Comparison of ENCODE assay signal across 16 cellular contexts in the genomic region with DNA sequence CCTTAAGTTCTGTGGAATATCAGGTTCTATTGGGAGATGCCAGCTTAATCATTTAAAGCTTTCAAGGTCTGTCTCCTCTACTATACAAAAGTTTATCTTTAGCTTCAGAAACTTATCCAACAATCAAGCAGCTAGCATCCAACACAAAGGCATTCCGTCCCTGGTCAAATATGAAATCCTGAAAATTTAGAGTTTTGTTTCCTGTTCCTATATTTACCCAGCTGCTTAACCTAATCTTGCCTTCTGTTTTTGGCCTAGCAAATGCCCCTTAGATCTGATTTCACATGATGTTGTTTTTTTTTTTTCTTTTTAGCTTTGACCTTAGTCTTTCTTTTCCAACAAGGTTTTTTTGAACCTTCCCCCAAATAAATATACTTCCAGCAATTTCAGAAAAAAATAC. TPM values are rescaled to one million over a fixed set of nuclear protein-coding genes. Genes with fewer than 3 reads are reported as not detected.
DNase-seq lines count a peak whose midpoint lies in the region; ATAC-seq and TF ChIP-seq lines count a peak whose summit lies in the region.
"Had no signal": no experiment of that assay in that cellular context is flagged by ENCODE, and none has a peak within 500 bp of the region (broad histone marks: within the 10 kb centered on the region; RNA-seq: fewer than 3 reads in every experiment).

No MANE protein-coding gene starts in this region.

- no peaks in the 10 kb centered on the region for H3K27me3 Mint-ChIP-seq in osteocyte (ENCODE audit: unreplicated experiment)
- peaks cover 2% of the 10 kb centered on the region for H3K27me3 Mint-ChIP-seq in activated T-helper 2 cell treated with anti-CD3 and anti-CD28 coated beads, Interferon-gamma antibody, Interleukin-2, Interleukin-4, amounts not matched to agents 10 μg/mL and 5 μg/mL and 100 μg/mL, durations not matched to agents 14 hours and 24 hours and 36 hours (ENCODE audit: low read depth)
- no peaks in the 10 kb centered on the region for H3K27me3 Mint-ChIP-seq in MCF 10A (ENCODE audit: insufficient read depth, unreplicated experiment)

- H3K9me3 Mint-ChIP-seq in osteocyte (ENCODE audit: unreplicated experiment) (no peaks in the 10 kb centered on the region), MCF 10A (ENCODE audit: unreplicated experiment) (no peaks in the 10 kb centered on the region)
- H3K9me3 Mint-ChIP-seq in activated T-helper 2 cell treated with anti-CD3 and anti-CD28 coated beads, Interferon-gamma antibody, Interleukin-2, Interleukin-4, amounts not matched to agents 10 μg/mL and 5 μg/mL and 100 μg/mL, durations not matched to agents 14 hours and 24 hours and 36 hours: no peaks in the 10 kb centered on the region

- H3K27ac Mint-ChIP-seq in osteocyte (ENCODE audit: unreplicated experiment) (peak overlapping the region; percentile 8), MCF 10A (ENCODE audit: low read depth, unreplicated experiment) (no peak overlapping the region)
- H3K27ac Mint-ChIP-seq in activated T-helper 2 cell treated with anti-CD3 and anti-CD28 coated beads, Interferon-gamma antibody, Interleukin-2, Interleukin-4, amounts not matched to agents 10 μg/mL and 5 μg/mL and 100 μg/mL, durations not matched to agents 14 hours and 24 hours and 36 hours: no peak overlapping the region

- POLR2A ChIA-PET in MCF 10A (lab: Yijun Ruan, JAX): interaction anchor here (0.8 to 4.8 kb wide), 8 partner anchors 15 to 258 kb away, joined by 3 to 30 read pairs (median 6); no protein-coding TSS in a partner anchor

- intact Hi-C loops in left ventricle myocardium inferior (cut with micrococcal nuclease) (loop anchor here (5.0 kb wide), 1 partner anchor 316 kb away; no protein-coding TSS in a partner anchor), body of pancreas (cut with DNase I) (loop anchor here (10.0 kb wide), 2 partner anchors 318 to 488 kb away; no protein-coding TSS in a partner anchor), MCF 10A (cut with micrococcal nuclease) (loop anchor here (5.0 kb wide), 1 partner anchor 351 kb away; no protein-coding TSS in a partner anchor)
- intact Hi-C loops in activated T-helper 2 cell treated with anti-CD3 and anti-CD28 coated beads, Interferon-gamma antibody, Interleukin-2, Interleukin-4, amounts not matched to agents 10 μg/mL and 5 μg/mL and 100 μg/mL, durations not matched to agents 14 hours and 24 hours and 36 hours (cut with micrococcal nuclease): loop anchor here (5.0 kb wide), 1 partner anchor 806 kb away; no protein-coding TSS in a partner anchor

- H3K9me3 ChIP-seq in cardiac muscle cell (ENCODE audit: low read depth) (no peaks in the 10 kb centered on the region), left ventricle myocardium inferior (replicated peaks) (no peaks in the 10 kb centered on the region), body of pancreas (no peaks in the 10 kb centered on the region)
- H3K9me3 ChIP-seq: BLaER1 treated with 17β-estradiol and CSF1 and Interleukin-3, amounts not matched to agents 10 nM and 100 nM had no signal

- no TSS peak for BruUV-seq in MCF 10A (replicated peaks; lab: Mats Ljungman, UMichigan)

- H3K4me3 Mint-ChIP-seq in osteocyte (ENCODE audit: unreplicated experiment) (no peak overlapping the region), MCF 10A (ENCODE audit: unreplicated experiment) (no peak overlapping the region)
- no peak overlapping the region for H3K4me3 Mint-ChIP-seq in activated T-helper 2 cell treated with anti-CD3 and anti-CD28 coated beads, Interferon-gamma antibody, Interleukin-2, Interleukin-4, amounts not matched to agents 10 μg/mL and 5 μg/mL and 100 μg/mL, durations not matched to agents 14 hours and 24 hours and 36 hours (ENCODE audit: low read depth)

- 47 to 57% methylated on average over 1 of the region's 1 CpG for WGBS in body of pancreas, 2 donors

- DNase-seq in cardiac muscle cell (ENCODE audit: low read depth in 1 of 2, low spot score in 1 of 2) (no peak), left ventricle myocardium inferior (no peak), body of pancreas (peak in 1 of 4 donors; percentile 27), osteocyte (ENCODE audit: extremely low spot score, unreplicated experiment) (no peak), T-helper 1 cell (no peak), MCF 10A (ENCODE audit: unreplicated experiment) (no peak)
- no peak for DNase-seq in activated T-helper 2 cell treated with anti-CD3 and anti-CD28 coated beads, Interferon-gamma antibody, Interleukin-2, Interleukin-4, amounts not matched to agents 10 μg/mL and 5 μg/mL and 100 μg/mL, durations not matched to agents 14 hours and 24 hours and 36 hours (ENCODE audit: low spot score)
- DNase-seq: DMS 273 treated with DMSO at 0.1 percent for 48 hours, MM.1S, NCI-H1105 treated with DMSO at 0.1 percent for 48 hours, NCI-H1930, NCI-H748 treated with DMSO at 0.1 percent for 48 hours, PC-3 had no signal

- peak overlapping the region; percentile 79 for H3K27ac ChIP-seq in cardiac muscle cell
- H3K27ac ChIP-seq in left ventricle myocardium inferior (replicated peaks): no peak overlapping the region
- peak overlapping the region in 3 of 4 donors; percentile 37 to 75 (median 56) for H3K27ac ChIP-seq in body of pancreas
- H3K27ac ChIP-seq: KMS-11, RWPE1 had no signal

- TF ChIP-seq CTCF in cardiac muscle cell (IDR thresholded peaks at IDR 0.05; ENCODE audit: low read depth, low read length) (no peak), left ventricle myocardium inferior (IDR thresholded peaks at IDR 0.05; ENCODE audit: borderline replicate concordance) (no peak), body of pancreas (IDR thresholded peaks at IDR 0.05) (no peak), osteocyte (IDR thresholded peaks at IDR 0.05) (no peak), MCF 10A (IDR thresholded peaks at IDR 0.05; ENCODE audit: unreplicated experiment) (no peak)

- peak; percentile 76 for ATAC-seq in body of pancreas
- ATAC-seq: PC-3 had no signal

- no peak for TF ChIP-seq POLR2A in body of pancreas (IDR thresholded peaks at IDR 0.05)

- no peaks in the 10 kb centered on the region for H3K27me3 ChIP-seq in cardiac muscle cell
- no peaks in the 10 kb centered on the region for H3K27me3 ChIP-seq in left ventricle myocardium inferior (ENCODE audit: low read depth)
- no peaks in the 10 kb centered on the region for H3K27me3 ChIP-seq in body of pancreas
- H3K27me3 ChIP-seq: BLaER1 treated with 17β-estradiol and CSF1 and Interleukin-3, amounts not matched to agents 10 nM and 100 nM had no signal

- peaks cover 12% of the 10 kb centered on the region for H3K36me3 Mint-ChIP-seq in osteocyte (ENCODE audit: unreplicated experiment)
- no peaks in the 10 kb centered on the region for H3K36me3 Mint-ChIP-seq in activated T-helper 2 cell treated with anti-CD3 and anti-CD28 coated beads, Interferon-gamma antibody, Interleukin-2, Interleukin-4, amounts not matched to agents 10 μg/mL and 5 μg/mL and 100 μg/mL, durations not matched to agents 14 hours and 24 hours and 36 hours (ENCODE audit: low read depth)
- peaks cover 40% of the 10 kb centered on the region for H3K36me3 Mint-ChIP-seq in MCF 10A (ENCODE audit: insufficient read depth, unreplicated experiment)

- H3K4me1 Mint-ChIP-seq in osteocyte (ENCODE audit: unreplicated experiment) (peaks cover 3% of the 10 kb centered on the region), MCF 10A (ENCODE audit: insufficient read depth, unreplicated experiment) (no peaks in the 10 kb centered on the region)
- H3K4me1 Mint-ChIP-seq in activated T-helper 2 cell treated with anti-CD3 and anti-CD28 coated beads, Interferon-gamma antibody, Interleukin-2, Interleukin-4, amounts not matched to agents 10 μg/mL and 5 μg/mL and 100 μg/mL, durations not matched to agents 14 hours and 24 hours and 36 hours (ENCODE audit: low read depth): no peaks in the 10 kb centered on the region

- H3K36me3 ChIP-seq in cardiac muscle cell (peaks cover 5% of the 10 kb centered on the region), left ventricle myocardium inferior (peaks cover 9% of the 10 kb centered on the region), body of pancreas (replicated peaks in 1 of 2; ENCODE audit: insufficient read depth in 1 of 2, low read depth in 2 of 2) (peaks cover 0 to 4% of the 10 kb centered on the region in 2 donors)
- H3K36me3 ChIP-seq: BLaER1 treated with 17β-estradiol and CSF1 and Interleukin-3, amounts not matched to agents 10 nM and 100 nM had no signal

- H3K4me1 ChIP-seq in cardiac muscle cell (ENCODE audit: low read depth) (peaks cover 34% of the 10 kb centered on the region), left ventricle myocardium inferior (peaks cover 26% of the 10 kb centered on the region), body of pancreas (peaks cover 35% of the 10 kb centered on the region)

- CTCF ChIA-PET in MCF 10A (lab: Yijun Ruan, JAX): interaction anchor here (0.6 to 11.7 kb wide), 35 partner anchors 9 to 495 kb away, joined by 3 to 255 read pairs (median 4); no protein-coding TSS in a partner anchor

- H3K4me3 ChIP-seq in cardiac muscle cell (no peak overlapping the region), left ventricle myocardium inferior (no peak overlapping the region), body of pancreas (no peak overlapping the region)
- H3K4me3 ChIP-seq: BLaER1 treated with 17β-estradiol and CSF1 and Interleukin-3, amounts not matched to agents 10 nM and 100 nM had no signal

RNA-seq across cellular contexts. Expression of gene FAM13A, which starts 33.8 kb away (rescaled TPM):
- total RNA-seq in cardiac muscle cell: 34.0 and 43.8 TPM in 2 replicates
- 23.3 and 31.8 TPM in 2 replicates for polyA plus RNA-seq in cardiac muscle cell
- total RNA-seq in left ventricle myocardium inferior: 16.9 TPM
- 10 to 100 TPM; 59.1 to 64.3 TPM for total RNA-seq in body of pancreas
- 18.5 and 20.3 TPM in 2 replicates for total RNA-seq in osteocyte
- 2.4 and 4.5 TPM in 2 replicates for total RNA-seq in activated T-helper 2 cell treated with anti-CD3 and anti-CD28 coated beads, Interferon-gamma antibody, Interleukin-2, Interleukin-4, amounts not matched to agents 10 μg/mL and 5 μg/mL and 100 μg/mL, durations not matched to agents 14 hours and 24 hours and 36 hours
- 10.0 and 11.1 TPM in 2 replicates for total RNA-seq in MCF 10A (2022)
